Comparison of ENCODE assay signal across 1 cellular context in the genomic region with DNA sequence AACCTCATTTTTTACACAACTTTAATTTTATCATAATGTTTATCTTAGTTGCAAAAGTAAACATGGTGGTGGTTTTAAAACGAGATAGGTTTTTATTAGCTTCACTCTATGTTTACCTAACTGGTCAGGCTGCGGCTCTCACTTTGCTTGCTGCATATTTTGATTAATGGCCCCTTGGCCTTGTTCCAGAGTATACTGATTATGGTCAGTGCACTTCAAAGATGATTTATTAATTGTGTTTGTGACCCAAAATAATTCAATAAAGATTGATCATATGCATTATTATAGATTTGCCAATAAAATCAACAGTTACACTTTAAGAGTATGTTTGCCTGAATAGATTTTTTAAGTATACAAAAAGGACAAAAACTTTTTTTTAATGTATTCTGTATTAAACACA.
A peak's percentile ranks its signal among the peaks of the same experiment; 100 is the strongest.
TF ChIP-seq lines count a peak whose summit lies in the region.

No MANE protein-coding gene starts in this region.

TF ChIP-seq in K562, 482 proteins besides CTCF, POLR2A, EP300 and RAD21 (continued from another document):
- TF ChIP-seq, protein P1, sequence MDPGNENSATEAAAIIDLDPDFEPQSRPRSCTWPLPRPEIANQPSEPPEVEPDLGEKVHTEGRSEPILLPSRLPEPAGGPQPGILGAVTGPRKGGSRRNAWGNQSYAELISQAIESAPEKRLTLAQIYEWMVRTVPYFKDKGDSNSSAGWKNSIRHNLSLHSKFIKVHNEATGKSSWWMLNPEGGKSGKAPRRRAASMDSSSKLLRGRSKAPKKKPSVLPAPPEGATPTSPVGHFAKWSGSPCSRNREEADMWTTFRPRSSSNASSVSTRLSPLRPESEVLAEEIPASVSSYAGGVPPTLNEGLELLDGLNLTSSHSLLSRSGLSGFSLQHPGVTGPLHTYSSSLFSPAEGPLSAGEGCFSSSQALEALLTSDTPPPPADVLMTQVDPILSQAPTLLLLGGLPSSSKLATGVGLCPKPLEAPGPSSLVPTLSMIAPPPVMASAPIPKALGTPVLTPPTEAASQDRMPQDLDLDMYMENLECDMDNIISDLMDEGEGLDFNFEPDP (CRISPR knock-in tag; IDR thresholded peaks at IDR 0.05): no peak
- peak; percentile 82 for TF ChIP-seq FOXA1 (IDR thresholded peaks at IDR 0.05; ENCODE audit: borderline replicate concordance)
- TF ChIP-seq SPI1 (IDR thresholded peaks at IDR 0.05; ENCODE audit: borderline replicate concordance, low read depth, low read length): no peak
- TF ChIP-seq, protein P2, sequence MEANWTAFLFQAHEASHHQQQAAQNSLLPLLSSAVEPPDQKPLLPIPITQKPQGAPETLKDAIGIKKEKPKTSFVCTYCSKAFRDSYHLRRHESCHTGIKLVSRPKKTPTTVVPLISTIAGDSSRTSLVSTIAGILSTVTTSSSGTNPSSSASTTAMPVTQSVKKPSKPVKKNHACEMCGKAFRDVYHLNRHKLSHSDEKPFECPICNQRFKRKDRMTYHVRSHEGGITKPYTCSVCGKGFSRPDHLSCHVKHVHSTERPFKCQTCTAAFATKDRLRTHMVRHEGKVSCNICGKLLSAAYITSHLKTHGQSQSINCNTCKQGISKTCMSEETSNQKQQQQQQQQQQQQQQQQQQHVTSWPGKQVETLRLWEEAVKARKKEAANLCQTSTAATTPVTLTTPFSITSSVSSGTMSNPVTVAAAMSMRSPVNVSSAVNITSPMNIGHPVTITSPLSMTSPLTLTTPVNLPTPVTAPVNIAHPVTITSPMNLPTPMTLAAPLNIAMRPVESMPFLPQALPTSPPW (CRISPR knock-in tag; IDR thresholded peaks at IDR 0.05): no peak
- TF ChIP-seq RCOR1 (IDR thresholded peaks at IDR 0.05; ENCODE audit: borderline replicate concordance in 1 of 2, low read depth in 2 of 2, low read length in 2 of 2): 0 out of 4 replicates have a peak, but pooled peaks of 1 of the 2 experiments have one; percentile 42
- no peak for TF ChIP-seq RHOXF2B (CRISPR knock-in tag; conservative IDR thresholded peaks at IDR 0.05)
- no peak for TF ChIP-seq ZNF583 (CRISPR knock-in tag; IDR thresholded peaks at IDR 0.05)
- TF ChIP-seq TSHZ1 (CRISPR knock-in tag; IDR thresholded peaks at IDR 0.05): no peak
- TF ChIP-seq SMARCE1 (IDR thresholded peaks at IDR 0.05): peak; percentile 65; the same call in 1 of the 2 replicates
- no peak for TF ChIP-seq NRF1 (conservative IDR thresholded peaks at IDR 0.05 in 1 of 2, IDR thresholded peaks at IDR 0.05 in 1 of 2)
- no peak for TF ChIP-seq BRF1 (IDR thresholded peaks at IDR 0.05; ENCODE audit: borderline replicate concordance, extremely low read depth, insufficient read length)
- no peak for TF ChIP-seq ZNF133 (CRISPR knock-in tag; IDR thresholded peaks at IDR 0.05)
- TF ChIP-seq ARID1B (IDR thresholded peaks at IDR 0.05): 0 out of 2 replicates have a peak, but pooled peaks have one; percentile 22
- TF ChIP-seq ZKSCAN1 (IDR thresholded peaks at IDR 0.05; ENCODE audit: low read depth, low read length): no peak
- no peak for TF ChIP-seq ZBTB34 (CRISPR knock-in tag; IDR thresholded peaks at IDR 0.05)
- no peak for TF ChIP-seq PPARD (CRISPR knock-in tag; IDR thresholded peaks at IDR 0.05)
- TF ChIP-seq ZEB2 (IDR thresholded peaks at IDR 0.05): no peak
